In the genomic region with DNA sequence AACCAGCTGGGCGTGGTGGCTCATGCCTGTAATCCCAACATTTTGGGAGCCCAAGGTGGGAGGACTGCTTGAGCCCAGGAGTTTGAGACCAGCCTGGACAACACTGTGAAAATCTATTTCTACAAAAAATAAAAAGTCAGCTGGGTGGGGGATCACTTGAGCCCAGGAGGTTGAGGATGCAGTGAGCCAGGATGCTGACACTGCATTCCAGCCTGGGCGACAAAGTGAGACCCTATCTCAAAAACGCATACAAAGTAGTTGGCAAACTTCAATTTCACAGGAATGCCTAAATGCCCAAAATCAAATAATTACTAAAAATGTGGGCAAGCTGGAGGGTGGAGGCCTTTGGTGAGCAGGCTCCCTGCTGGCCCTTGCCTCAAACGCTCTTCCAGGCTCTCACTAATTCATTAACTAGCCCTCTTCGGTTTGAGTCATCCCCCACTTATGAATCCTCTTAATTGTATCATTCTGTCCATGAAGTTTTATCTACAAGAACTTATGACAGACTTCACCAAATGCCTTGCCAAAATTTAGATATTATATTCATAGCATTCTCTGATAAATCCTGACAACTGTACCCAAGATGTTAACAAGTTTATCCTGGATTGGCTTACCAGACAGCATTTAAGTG, we compare ENCODE assay signal across 19 cellular contexts.
DNase-seq lines count a peak whose midpoint lies in the region; ATAC-seq, FAIRE-seq and TF ChIP-seq lines count a peak whose summit lies in the region.
"Had no signal": no experiment of that assay in that cellular context is flagged by ENCODE, and none has a peak within 500 bp of the region (broad histone marks: within the 10 kb centered on the region; RNA-seq: fewer than 3 reads in every experiment).

No MANE protein-coding gene starts in this region.

- peaks cover 12 to 23% (median 12%) of the 10 kb centered on the region in 3 donors for H3K36me3 Mint-ChIP-seq in immature natural killer cell

- no TSS peak for BruUV-seq in HepG2 (replicated peaks; lab: Mats Ljungman, UMichigan)

- peaks cover 0 to 2% (median 1%) of the 10 kb centered on the region in 3 donors for H3K27me3 Mint-ChIP-seq in immature natural killer cell (ENCODE audit: low read depth in 3 of 3)
- H3K27me3 Mint-ChIP-seq: brain, T-cell had no signal

- peaks cover 11 to 14% of the 10 kb centered on the region in 2 donors for H3K4me1 Mint-ChIP-seq in immature natural killer cell

- CTCF ChIA-PET in HepG2 (lab: Yijun Ruan, JAX; ENCODE audit: low intra/inter-chr PET ratio, low total read pairs) = no interaction called here

- in situ Hi-C loops in HepG2 (cut with HindIII; ENCODE audit: extremely low pct_ligation_motif_present, low pct_unique_long_range_greater_than_20kb) = no loop called here

- H3K4me2 ChIP-seq in HepG2 (ENCODE audit: low read depth, low read length) = no peak overlapping the region

- POLR2A ChIA-PET in HepG2 (lab: Yijun Ruan, JAX) = interaction anchor here (2.0 to 2.6 kb wide), 2 partner anchors 68 to 317 kb away, joined by 6 to 16 read pairs; a partner anchor contains a TSS

- FAIRE-seq in HepG2 (lab: Jason Lieb, UNC) = no peak

- DNase-seq in HepG2 (ENCODE audit: low spot score) = no peak
- DNase-seq in right lobe of liver = no peak
- DNase-seq in RPMI7951 (ENCODE audit: low read depth) = peak; percentile 55
- DNase-seq in immature natural killer cell = no peak
- DNase-seq in uterus = no peak
- DNase-seq in left lung = no peak
- DNase-seq: activated CD4-positive, alpha-beta T cell treated with anti-CD3 and anti-CD28 coated beads for 1 hour; effector CD8-positive, alpha-beta T cell; foreskin melanocyte; mucosa of descending colon; NCI-H1417; NCI-H2227 treated with DMSO at 0.1 percent for 48 hours; T-cell; upper lobe of right lung had no signal

- no peaks in the 10 kb centered on the region for H3K79me2 ChIP-seq in HepG2 (ENCODE audit: insufficient read depth, low read length)
- H3K79me2 ChIP-seq: parathyroid adenoma had no signal

- no peaks in the 10 kb centered on the region for H4K20me1 ChIP-seq in HepG2 (ENCODE audit: insufficient read depth, low read length)
- H4K20me1 ChIP-seq: BLaER1 had no signal

- H2AFZ ChIP-seq in HepG2 (ENCODE audit: low read length) = no peak overlapping the region
- H2AFZ ChIP-seq: parathyroid adenoma had no signal

- 93% methylated on average over 5 of the region's 5 CpGs for WGBS in HepG2 (ENCODE audit: low lambda C conversion rate)
- WGBS in right lobe of liver (ENCODE audit: insufficient coverage, low coverage, low lambda C conversion rate, missing lambda C conversion rate) = 91% methylated on average over 4 of the region's 5 CpGs

- H3K4me3 Mint-ChIP-seq in immature natural killer cell = no peak overlapping the region
- H3K4me3 Mint-ChIP-seq: brain, T-cell had no signal

- TF ChIP-seq EP300 in HepG2 (IDR thresholded peaks at IDR 0.05; ENCODE audit: low read depth in 2 of 2, low read length in 2 of 2) = no peak
- no peak for TF ChIP-seq EP300 in HepG2 (CRISPR knock-in tag; IDR thresholded peaks at IDR 0.05; ENCODE audit: borderline replicate concordance)

- TF ChIP-seq POLR2A in HepG2 (IDR thresholded peaks at IDR 0.05; ENCODE audit: insufficient read depth in 1 of 2, low read depth in 2 of 2, low read length in 2 of 2) = no peak
- TF ChIP-seq POLR2A in right lobe of liver (IDR thresholded peaks at IDR 0.05) = no peak
- TF ChIP-seq POLR2A in uterus (IDR thresholded peaks at IDR 0.05) = no peak

- no peaks in the 10 kb centered on the region for H3K27me3 ChIP-seq in HepG2 (ENCODE audit: control insufficient read depth in 1 of 2, insufficient read depth in 2 of 2, low read length in 2 of 2)
- H3K27me3 ChIP-seq in right lobe of liver = no peaks in the 10 kb centered on the region
- H3K27me3 ChIP-seq in uterus = no peaks in the 10 kb centered on the region
- H3K27me3 ChIP-seq in left lung = no peaks in the 10 kb centered on the region
- H3K27me3 ChIP-seq: BLaER1, upper lobe of right lung had no signal

- peak overlapping the region; percentile 45 for H3K9ac ChIP-seq in HepG2 (ENCODE audit: insufficient read depth, low read depth, low read length)
- H3K9ac ChIP-seq: BLaER1, parathyroid adenoma had no signal

- ATAC-seq in HepG2 = no peak
- no peak for ATAC-seq in right lobe of liver
- no peak for ATAC-seq in left lung
- ATAC-seq in HG03025 (IDR thresholded peaks at IDR 0.05; ENCODE audit: low FRiP score, unreplicated experiment) = no peak
- ATAC-seq in HG03469 (IDR thresholded peaks at IDR 0.05; ENCODE audit: unreplicated experiment) = no peak
- ATAC-seq: T-cell, upper lobe of right lung had no signal

- peaks cover 71% of the 10 kb centered on the region for H3K4me1 ChIP-seq in HepG2 (ENCODE audit: insufficient read depth, low read length)
- peaks cover 0 to 27% (median 7%) of the 10 kb centered on the region in 4 donors for H3K4me1 ChIP-seq in right lobe of liver
- H3K4me1 ChIP-seq in uterus = no peaks in the 10 kb centered on the region
- H3K4me1 ChIP-seq in left lung = peaks cover 11 to 25% of the 10 kb centered on the region in 2 donors

- H3K9me3 ChIP-seq in HepG2 (ENCODE audit: low read length) (no peaks in the 10 kb centered on the region), right lobe of liver (no peaks in the 10 kb centered on the region), uterus (no peaks in the 10 kb centered on the region), left lung (no peaks in the 10 kb centered on the region)
- H3K9me3 ChIP-seq: mucosa of descending colon, upper lobe of right lung had no signal

- H3K36me3 ChIP-seq in HepG2 (replicated peaks in 1 of 2; ENCODE audit: control insufficient read depth in 1 of 2, insufficient read depth in 2 of 2, low read length in 2 of 2) = peaks cover 0 to 13% of the 10 kb centered on the region in 2 experiments; a peak in 2 of 5 replicates
- no peaks in the 10 kb centered on the region for H3K36me3 ChIP-seq in right lobe of liver
- H3K36me3 ChIP-seq in uterus = no peaks in the 10 kb centered on the region
- H3K36me3 ChIP-seq in left lung = peaks cover 0 to 19% of the 10 kb centered on the region in 2 donors
- H3K36me3 ChIP-seq: upper lobe of right lung had no signal

- H3K27ac Mint-ChIP-seq in immature natural killer cell = peak overlapping the region in 4 of 6 donors; percentile 2 to 72 (median 49)

- intact Hi-C loops in HepG2 (cut with micrococcal nuclease; ENCODE audit: unreplicated experiment) (loop anchor here (5.0 kb wide), 1 partner anchor 82 kb away; no protein-coding TSS in a partner anchor), right lobe of liver (cut with DNase I) (no loop called here), uterus (cut with DNase I; ENCODE audit: low total_unique reads) (no loop called here), left lung (cut with DNase I) (no loop called here)

- H3K4me3 ChIP-seq in HepG2 (replicated peaks in 1 of 3; ENCODE audit: insufficient read depth in 1 of 3, low read depth in 2 of 3, low read length in 3 of 3) (no peak overlapping the region), right lobe of liver (no peak overlapping the region), uterus (no peak overlapping the region), left lung (no peak overlapping the region)
- H3K4me3 ChIP-seq: BLaER1, mucosa of descending colon, upper lobe of right lung had no signal

- TF ChIP-seq CTCF in HepG2 (CRISPR knock-in tag; IDR thresholded peaks at IDR 0.05) (no peak), right lobe of liver (IDR thresholded peaks at IDR 0.05) (no peak), uterus (IDR thresholded peaks at IDR 0.05) (no peak), left lung (IDR thresholded peaks at IDR 0.05) (no peak)

- H3K9me3 Mint-ChIP-seq in immature natural killer cell = no peaks in the 10 kb centered on the region
- H3K9me3 Mint-ChIP-seq: T-cell had no signal

- no peak for TF ChIP-seq RAD21 in HepG2 (CRISPR knock-in tag; IDR thresholded peaks at IDR 0.05)

- peak overlapping the region; percentile 82 for H3K27ac ChIP-seq in HepG2 (ENCODE audit: extremely low read length, insufficient read depth, low read length)
- peak overlapping the region in 1 of 3 donors; percentile 85 for H3K27ac ChIP-seq in right lobe of liver
- peak overlapping the region; percentile 82 to 88 for H3K27ac ChIP-seq in uterus
- peak overlapping the region in 1 of 2 donors; percentile 76 for H3K27ac ChIP-seq in left lung
- H3K27ac ChIP-seq: parathyroid adenoma had no signal

TF ChIP-seq in HepG2, 621 proteins besides CTCF, POLR2A, EP300 and RAD21:
- TF ChIP-seq, protein P1, sequence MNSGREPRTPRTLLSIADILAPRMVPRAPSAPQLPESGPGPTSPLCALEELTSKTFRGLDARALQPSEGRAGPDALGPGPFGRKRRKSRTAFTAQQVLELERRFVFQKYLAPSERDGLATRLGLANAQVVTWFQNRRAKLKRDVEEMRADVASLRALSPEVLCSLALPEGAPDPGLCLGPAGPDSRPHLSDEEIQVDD (CRISPR knock-in tag; IDR thresholded peaks at IDR 0.05; ENCODE audit: borderline replicate concordance) = no peak
- no peak for TF ChIP-seq TCF7L2 (IDR thresholded peaks at IDR 0.05; ENCODE audit: low read depth, low read length)
- TF ChIP-seq MAFF (IDR thresholded peaks at IDR 0.05; ENCODE audit: low read depth, low read length) = peak; percentile 55; the same call in 1 of the 2 replicates
- TF ChIP-seq MAFK (conservative IDR thresholded peaks at IDR 0.05 in 1 of 2, IDR thresholded peaks at IDR 0.05 in 1 of 2; ENCODE audit: low read length in 2 of 2) = peak; percentile 66 to 79
- TF ChIP-seq FOSL2 (CRISPR knock-in tag; IDR thresholded peaks at IDR 0.05) = peak; percentile 5; the same call in 1 of the 2 replicates
